In the genomic region with DNA sequence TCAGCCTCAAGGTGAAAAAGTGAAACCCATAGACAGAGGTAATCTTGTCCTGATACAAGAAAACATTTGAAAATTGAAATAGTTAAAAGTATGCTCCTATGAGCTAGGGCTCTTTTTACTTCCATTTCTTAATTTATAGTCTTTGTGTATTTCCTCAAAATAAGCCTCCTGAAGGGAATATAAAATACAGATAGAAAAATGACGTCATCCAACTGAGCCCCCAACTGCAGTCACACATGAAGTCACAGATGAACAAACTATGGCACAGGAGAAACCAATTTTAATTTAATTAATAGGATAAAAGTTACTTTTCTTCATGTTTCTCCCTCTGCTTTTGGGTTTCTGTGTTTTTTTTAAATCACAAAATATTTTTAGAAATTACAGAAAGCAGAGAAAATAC, we compare ENCODE assay signal across 34 cellular contexts.
"Had no signal": no experiment of that assay in that cellular context is flagged by ENCODE, and none has a peak within 500 bp of the region (broad histone marks: within the 10 kb centered on the region; RNA-seq: fewer than 3 reads in every experiment).

No MANE protein-coding gene starts in this region.

- H3K36me3 ChIP-seq: adrenal gland, ascending aorta, brain microvascular endothelial cell, breast epithelium, cardiac muscle cell had no signal

- H3K4me3 ChIP-seq: adrenal gland, ascending aorta, body of pancreas, breast epithelium, cardiac muscle cell had no signal

- H3K27ac ChIP-seq: adrenal gland, ascending aorta, body of pancreas, brain microvascular endothelial cell, breast epithelium, cardiac muscle cell had no signal

- H3K9me3 ChIP-seq: adrenal gland, ascending aorta, body of pancreas, breast epithelium had no signal

- H3K27me3 ChIP-seq: ascending aorta, body of pancreas, brain microvascular endothelial cell, breast epithelium, cardiac muscle cell had no signal

- ATAC-seq: activated naive CD4-positive, alpha-beta T cell treated with anti-CD3 and anti-CD28 coated beads, Interleukin-2, amount 50 U/mL, for 72 hours; activated naive CD8-positive, alpha-beta T cell treated with anti-CD3 and anti-CD28 coated beads, Interleukin-2, amount 50 U/mL, for 24 hours; activated T-cell treated with anti-CD3 and anti-CD28 coated beads, Interleukin-2, amount 50 U/mL, for 4 hours; activated T-cell treated with anti-CD3 and anti-CD28 coated beads, Interleukin-2, amount 50 U/mL, for 72 hours; activated T-helper 17 cell treated with anti-CD3 and anti-CD28 coated beads, Interleukin-2, amount 50 U/mL, for 72 hours; body of pancreas had no signal

- DNase-seq: activated effector memory CD4-positive, alpha-beta T cell treated with anti-CD3 and anti-CD28 coated beads, Interleukin-2, amount 50 U/mL, for 16 hours; activated effector memory CD4-positive, alpha-beta T cell treated with Interleukin-2 at 50 U/mL for 16 hours; activated gamma-delta T cell; activated gamma-delta T cell treated with Interleukin-2 at 50 U/mL for 16 hours; activated naive CD4-positive, alpha-beta T cell; activated naive CD4-positive, alpha-beta T cell treated with anti-CD3 and anti-CD28 coated beads for 36 hours; activated naive CD4-positive, alpha-beta T cell treated with anti-CD3 and anti-CD28 coated beads, Interleukin-2, amount 10 ng/mL, durations not matched to agents 7 days and 5 days; activated naive CD4-positive, alpha-beta T cell treated with anti-CD3 and anti-CD28 coated beads, Interleukin-2, amount 50 U/mL, for 16 hours; activated naive CD4-positive, alpha-beta T cell treated with Interleukin-2 at 50 U/mL for 16 hours; activated naive CD8-positive, alpha-beta T cell treated with anti-CD3 and anti-CD28 coated beads for 36 hours; activated naive CD8-positive, alpha-beta T cell treated with anti-CD3 and anti-CD28 coated beads, Interleukin-2, amount 10 ng/mL, durations not matched to agents 7 days and 5 days; activated naive CD8-positive, alpha-beta T cell treated with anti-CD3 and anti-CD28 coated beads, Interleukin-2, amount 50 U/mL, for 24 hours; activated T-cell treated with anti-CD3 and anti-CD28 coated beads, Interleukin-2, amount 50 U/mL, for 1 hour; activated T-cell treated with anti-CD3 and anti-CD28 coated beads, Interleukin-2, amount 50 U/mL, for 24 hours; activated T-cell treated with anti-CD3 and anti-CD28 coated beads, Interleukin-2, amount 50 U/mL, for 4 hours; activated T-cell treated with anti-CD3 and anti-CD28 coated beads, Interleukin-2, amount 50 U/mL, for 48 hours; activated T-cell treated with anti-CD3 and anti-CD28 coated beads, Interleukin-2, amount 50 U/mL, for 72 hours; adrenal gland; amniotic stem cell; amygdala; anterior cingulate cortex; aorta; body of pancreas; brain microvascular endothelial cell; caudate nucleus; central memory CD4-positive, alpha-beta T cell; cerebellar nuclear complex had no signal

- H3K4me1 ChIP-seq: adrenal gland, ascending aorta, body of pancreas, breast epithelium had no signal

- FAIRE-seq: astrocyte, bronchial epithelial cell had no signal
